ENCODE assay signal across 10 cellular contexts in genomic region chr7:130886438-130887135, GRCh38.
DNase-seq lines count a peak whose midpoint lies in the region; ATAC-seq, FAIRE-seq and TF ChIP-seq lines count a peak whose summit lies in the region.
"Had no signal": no experiment of that assay in that cellular context is flagged by ENCODE, and none has a peak within 500 bp of the region (broad histone marks: within the 10 kb centered on the region; RNA-seq: fewer than 3 reads in every experiment).

No MANE protein-coding gene starts in this region.

- DNase-seq in A673 (ENCODE audit: low spot score) (no peak), LHCN-M2 (ENCODE audit: low read depth) (peak; percentile 44), dorsolateral prefrontal cortex (no peak), small intestine (no peak)
- DNase-seq: foreskin melanocyte; NK-92 treated with Interleukin-12 subunit alpha and Interleukin-12 subunit beta, amount 100 ng/mL, for 24 hours had no signal

- intact Hi-C loops in A673 (cut with micrococcal nuclease; ENCODE audit: unreplicated experiment) (no loop called here), dorsolateral prefrontal cortex (cut with DNase I) (no loop called here)

- TF ChIP-seq CTCF in A673 (conservative IDR thresholded peaks at IDR 0.05; ENCODE audit: low read depth, low read length) (no peak), dorsolateral prefrontal cortex (IDR thresholded peaks at IDR 0.05 in 54 of 56, conservative IDR thresholded peaks at IDR 0.05 in 2 of 56; ENCODE audit: low read depth in 1 of 56, partially characterized antibody in 56 of 56) (no peak)

- no peak for FAIRE-seq in small intestine (lab: Jason Lieb, UNC)

- POLR2A ChIA-PET in A673 (lab: Charles Lee; ENCODE audit: low non-redundant PET): no interaction called here

- peaks cover 94% of the 10 kb centered on the region for H3K4me1 ChIP-seq in A673 (ENCODE audit: insufficient read depth, low read length, poor library complexity, severe bottlenecking)
- peaks cover 13 to 37% of the 10 kb centered on the region in 2 donors for H3K4me1 ChIP-seq in muscle layer of duodenum (ENCODE audit: control insufficient read depth in 1 of 2, insufficient read depth in 2 of 2, low read length in 2 of 2)
- H3K4me1 ChIP-seq in small intestine (ENCODE audit: control insufficient read depth in 2 of 2, insufficient read depth in 1 of 2, low read depth in 1 of 2, low read length in 1 of 2): peaks cover 2 to 14% of the 10 kb centered on the region in 2 donors

- no peak overlapping the region for H3K4me3 ChIP-seq in A673 (ENCODE audit: low read depth, low read length, poor library complexity, severe bottlenecking)
- no peak overlapping the region for H3K4me3 ChIP-seq in dorsolateral prefrontal cortex
- no peak overlapping the region for H3K4me3 ChIP-seq in muscle layer of duodenum (ENCODE audit: low read depth in 1 of 2, low read length in 2 of 2)
- no peak overlapping the region for H3K4me3 ChIP-seq in small intestine (ENCODE audit: low read depth in 1 of 2, low read length in 2 of 2)

- H3K27me3 ChIP-seq in A673 (replicated peaks; ENCODE audit: insufficient read depth, low read depth, low read length, poor library complexity): no peaks in the 10 kb centered on the region
- H3K27me3 ChIP-seq in dorsolateral prefrontal cortex: no peaks in the 10 kb centered on the region
- H3K27me3 ChIP-seq in muscle layer of duodenum (ENCODE audit: low read depth, low read length): no peaks in the 10 kb centered on the region
- no peaks in the 10 kb centered on the region for H3K27me3 ChIP-seq in small intestine (ENCODE audit: control insufficient read depth in 2 of 2, insufficient read depth in 2 of 2, low read length in 2 of 2)

- CTCF ChIA-PET in A673 (lab: Charles Lee): interaction anchor here (0.5 to 0.9 kb wide), 2 partner anchors 11 to 505 kb away, joined by 3 read pairs; no protein-coding TSS in a partner anchor

- TSS peak; percentile 5 for BruUV-seq in A673 (replicated peaks; lab: Mats Ljungman, UMichigan)

- H3K36me3 ChIP-seq in A673 (ENCODE audit: insufficient read depth, low read length, poor library complexity, severe bottlenecking): peaks cover 88% of the 10 kb centered on the region
- H3K36me3 ChIP-seq in muscle layer of duodenum (ENCODE audit: control insufficient read depth in 1 of 2, insufficient read depth in 2 of 2, low read length in 2 of 2): peaks cover 42 to 74% of the 10 kb centered on the region in 2 donors
- peaks cover 5 to 12% of the 10 kb centered on the region in 2 donors for H3K36me3 ChIP-seq in small intestine (ENCODE audit: control insufficient read depth in 2 of 2, insufficient read depth in 2 of 2, low read length in 2 of 2)

- no peak for ATAC-seq in GM18505 (IDR thresholded peaks at IDR 0.05; ENCODE audit: unreplicated experiment)
- ATAC-seq in GM19452 (IDR thresholded peaks at IDR 0.05; ENCODE audit: unreplicated experiment): no peak
- no peak for ATAC-seq in esophagus mucosa

- no peak for TF ChIP-seq POLR2A in GM18505 (IDR thresholded peaks at IDR 0.05; ENCODE audit: borderline replicate concordance, extremely low read depth, insufficient read depth, insufficient read length)

- 30 to 79% (median 48%) methylated on average over 10 of the region's 10 CpGs for WGBS in small intestine, 3 donors

- H3K27ac ChIP-seq in A673 (ENCODE audit: low read depth, low read length, poor library complexity, severe bottlenecking) (peak overlapping the region; percentile 76), dorsolateral prefrontal cortex (peak overlapping the region in 45 of 59 donors; percentile 2 to 93 (median 59)), muscle layer of duodenum (ENCODE audit: low read length) (peak overlapping the region; percentile 10), small intestine (ENCODE audit: low read depth in 1 of 2, low read length in 1 of 2) (peak overlapping the region in 1 of 2 donors; percentile 64)

- H3K9me3 ChIP-seq in A673 (ENCODE audit: low read depth, low read length, poor library complexity, severe bottlenecking) (no peaks in the 10 kb centered on the region), muscle layer of duodenum (ENCODE audit: control insufficient read depth in 1 of 2, low read length in 2 of 2) (no peaks in the 10 kb centered on the region), small intestine (ENCODE audit: control insufficient read depth, low read depth) (no peaks in the 10 kb centered on the region)
